Comparison of ENCODE assay signal across 9 cellular contexts in genomic region chr14:61663312-61663974, GRCh38. TPM values are rescaled to one million over a fixed set of nuclear protein-coding genes. Genes with fewer than 3 reads are reported as not detected.
DNase-seq lines count a peak whose midpoint lies in the region; ATAC-seq and TF ChIP-seq lines count a peak whose summit lies in the region.
"Had no signal": no experiment of that assay in that cellular context is flagged by ENCODE, and none has a peak within 500 bp of the region (broad histone marks: within the 10 kb centered on the region; RNA-seq: fewer than 3 reads in every experiment).

No MANE protein-coding gene starts in this region.

- ATAC-seq in GM18511 (IDR thresholded peaks at IDR 0.05; ENCODE audit: unreplicated experiment) (peak; percentile 25), HG03045 (IDR thresholded peaks at IDR 0.05; ENCODE audit: unreplicated experiment) (no peak)
- ATAC-seq: WTC11 had no signal

- peak overlapping the region; percentile 49 for H3K27ac Mint-ChIP-seq in chondrocyte (ENCODE audit: unreplicated experiment)
- H3K27ac Mint-ChIP-seq: WTC11 had no signal

- no peaks in the 10 kb centered on the region for H3K36me3 ChIP-seq in ACC112 (ENCODE audit: insufficient read depth, low read length)
- H3K36me3 ChIP-seq in OCI-LY1 (ENCODE audit: insufficient read depth, low read length) = no peaks in the 10 kb centered on the region
- H3K36me3 ChIP-seq in MG63 = no peaks in the 10 kb centered on the region
- no peaks in the 10 kb centered on the region for H3K36me3 ChIP-seq in thyroid gland

- H3K9me2 ChIP-seq in OCI-LY1 (ENCODE audit: low read depth, low read length) = no peaks in the 10 kb centered on the region

- H3K4me3 ChIP-seq in ACC112 (ENCODE audit: low read depth, low read length) (no peak overlapping the region), OCI-LY1 (ENCODE audit: low read depth, low read length, poor library complexity, severe bottlenecking) (peak overlapping the region; percentile 7), MG63 (no peak overlapping the region), thyroid gland (replicated peaks in 1 of 3) (no peak overlapping the region)

- H3K9me3 ChIP-seq in OCI-LY1 (ENCODE audit: low read length) = peaks cover 4% of the 10 kb centered on the region; the same call in 1 of the 2 replicates
- H3K9me3 ChIP-seq in MG63 = no peaks in the 10 kb centered on the region
- H3K9me3 ChIP-seq in thyroid gland = no peaks in the 10 kb centered on the region

- H3K79me2 ChIP-seq in ACC112 (ENCODE audit: control insufficient read depth, insufficient read depth, low read length, unreplicated experiment) (peaks cover 8% of the 10 kb centered on the region), OCI-LY1 (ENCODE audit: insufficient read depth, low read length) (no peaks in the 10 kb centered on the region)

- no peaks in the 10 kb centered on the region for H3K9me3 Mint-ChIP-seq in chondrocyte (ENCODE audit: low read depth)

- 81 to 82% methylated on average over 7 of the region's 7 CpGs for WGBS in thyroid gland, 2 donors

- H3K4me1 ChIP-seq in ACC112 (ENCODE audit: control insufficient read depth, insufficient read depth, low read length, unreplicated experiment) = peaks cover 52% of the 10 kb centered on the region
- peaks cover 45% of the 10 kb centered on the region for H3K4me1 ChIP-seq in OCI-LY1 (ENCODE audit: insufficient read depth, low read length, severe bottlenecking)
- peaks cover 0 to 21% of the 10 kb centered on the region in 2 donors for H3K4me1 ChIP-seq in thyroid gland

- no peaks in the 10 kb centered on the region for H3K27me3 Mint-ChIP-seq in chondrocyte (ENCODE audit: low read depth)

- H4K20me1 ChIP-seq in OCI-LY1 (ENCODE audit: insufficient read depth, low read length) = no peaks in the 10 kb centered on the region

- no peak for TF ChIP-seq POLR2A in thyroid gland (IDR thresholded peaks at IDR 0.05)

- TF ChIP-seq CTCF in OCI-LY1 (IDR thresholded peaks at IDR 0.05; ENCODE audit: low read length) = no peak
- no peak for TF ChIP-seq CTCF in chondrocyte (IDR thresholded peaks at IDR 0.05)
- TF ChIP-seq CTCF in thyroid gland (IDR thresholded peaks at IDR 0.05) = no peak

- intact Hi-C loops in thyroid gland (cut with DNase I) = no loop called here

- no peaks in the 10 kb centered on the region for H3F3A ChIP-seq in OCI-LY1 (ENCODE audit: insufficient read depth, low read length)

- H3K27ac ChIP-seq in ACC112 (ENCODE audit: low read depth, low read length) (peak overlapping the region; percentile 93), OCI-LY1 (ENCODE audit: low read depth, low read length, poor library complexity, severe bottlenecking) (peak overlapping the region; percentile 61), thyroid gland (no peak overlapping the region)

- DNase-seq in chondrocyte (ENCODE audit: low spot score) (no peak), MG63 (no peak), thyroid gland (no peak), NCI-H1694 (lab: John Stamatoyannopoulos, UW) (no peak)

- no peak overlapping the region for H3K9ac ChIP-seq in OCI-LY1 (ENCODE audit: low read length)

- no peaks in the 10 kb centered on the region for H3K36me3 Mint-ChIP-seq in chondrocyte (ENCODE audit: low read depth)
- H3K36me3 Mint-ChIP-seq: WTC11 had no signal

- H3K27me3 ChIP-seq in ACC112 (ENCODE audit: insufficient read depth, low read length) (no peaks in the 10 kb centered on the region), OCI-LY1 (ENCODE audit: insufficient read depth, low read length) (no peaks in the 10 kb centered on the region), MG63 (no peaks in the 10 kb centered on the region), thyroid gland (no peaks in the 10 kb centered on the region)

- peak overlapping the region; percentile 35 for H3K4me2 ChIP-seq in OCI-LY1 (ENCODE audit: low read length)

- H3K4me1 Mint-ChIP-seq in chondrocyte (ENCODE audit: low read depth) = peaks cover 45% of the 10 kb centered on the region

- H3K4me3 Mint-ChIP-seq in chondrocyte (ENCODE audit: unreplicated experiment) = no peak overlapping the region
- H3K4me3 Mint-ChIP-seq: WTC11 had no signal

- no peak overlapping the region for H2AFZ ChIP-seq in ACC112 (ENCODE audit: low read length, unreplicated experiment)
- H2AFZ ChIP-seq in OCI-LY1 (ENCODE audit: low read length) = peak overlapping the region; percentile 83

RNA-seq across cellular contexts. Expression of gene HIF1A, which starts 31.9 kb away (rescaled TPM):
- total RNA-seq in chondrocyte = 466 to 676 TPM (median 660 TPM) in 3 replicates
- 58.5 and 77.4 TPM in 2 replicates for total RNA-seq in MG63 (2014; rRNA removed; shearing (Covaris generic); ENCODE audit: low replicate concordance)
- 100 to 1,000 TPM; 137 to 295 (median 158) TPM for total RNA-seq in thyroid gland

Comparison
In these comparisons a context has a peak if more than half of its experiments do, and no peak if none do; other contexts are left out.
1. H3K27ac ChIP-seq: peak in ACC112 (single experiment) and OCI-LY1 (single experiment); none in thyroid gland (0 of 3).